In the genomic region with DNA sequence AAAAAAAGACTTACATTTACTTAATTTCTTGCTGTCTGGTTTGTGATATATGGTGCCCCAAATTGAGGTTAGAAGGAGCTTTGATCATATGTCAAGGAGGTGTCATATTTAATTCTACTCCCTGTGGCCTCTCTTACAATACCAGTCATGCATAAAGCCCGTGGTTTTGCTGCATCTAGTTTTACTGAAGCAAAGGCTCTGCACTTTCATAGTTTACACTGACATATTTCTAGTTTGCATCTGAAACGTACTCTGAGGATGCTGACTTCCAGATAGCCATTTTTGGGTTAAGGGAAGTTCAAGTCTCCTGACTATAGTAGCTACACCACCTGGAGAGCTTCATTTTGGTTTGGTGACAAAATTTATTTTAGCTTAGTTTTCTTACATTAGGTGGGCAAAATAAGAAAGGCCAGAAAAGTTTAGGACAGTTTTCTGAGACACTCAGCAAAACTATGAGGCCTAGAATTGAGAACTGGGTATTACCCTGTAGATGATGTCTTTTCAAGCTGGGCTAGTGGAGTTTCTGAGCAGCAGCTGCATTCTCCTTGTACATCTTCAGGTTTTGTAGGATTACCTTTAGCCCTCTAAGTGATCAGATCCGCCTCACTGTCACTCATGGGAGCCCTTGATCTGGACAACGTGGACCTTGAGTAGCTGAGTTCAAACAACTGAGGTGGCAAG, we compare ENCODE assay signal across 8 cellular contexts.
DNase-seq lines count a peak whose midpoint lies in the region; ATAC-seq lines count a peak whose summit lies in the region.
"Not testable (repeated sequence)": the region's sequence is repeated elsewhere in the genome, so short reads cannot be mapped to it uniquely, and the experiment has no call there.

No MANE protein-coding gene starts in this region.

- not testable (repeated sequence) for DNase-seq in central memory CD8-positive, alpha-beta T cell (ENCODE audit: low spot score in 2 of 2); stimulated activated naive CD8-positive, alpha-beta T cell treated with anti-CD3 and anti-CD28 coated beads, Interleukin-15, Interleukin-2, amounts not matched to agents 100 U/mL and 50 U/mL, for 24 hours

- ATAC-seq in GM18517 (IDR thresholded peaks at IDR 0.05; ENCODE audit: unreplicated experiment) (peak; percentile 87), GM19438 (IDR thresholded peaks at IDR 0.05; ENCODE audit: low read depth, unreplicated experiment) (peak; percentile 76), GM21786 (IDR thresholded peaks at IDR 0.05; ENCODE audit: unreplicated experiment) (peak; percentile 90), HG03039 (IDR thresholded peaks at IDR 0.05; ENCODE audit: unreplicated experiment) (peak; percentile 50), HG03558 (IDR thresholded peaks at IDR 0.05; ENCODE audit: extremely low read depth, unreplicated experiment) (peak; percentile 56), SK-N-SH treated with all-trans-retinoic acid at 6 μM for 48 hours (peak; percentile 59)
- peak; percentile 40 for ATAC-seq in central memory CD8-positive, alpha-beta T cell (replicated peaks; ENCODE audit: extremely low read depth, poor library complexity, severe bottlenecking)
- peak; percentile 81 for ATAC-seq in stimulated activated naive CD8-positive, alpha-beta T cell treated with anti-CD3 and anti-CD28 coated beads, Interleukin-15, Interleukin-2, amounts not matched to agents 100 U/mL and 50 U/mL, for 24 hours

- H3K27ac Mint-ChIP-seq in central memory CD8-positive, alpha-beta T cell (ENCODE audit: low read depth) = not testable (repeated sequence)

- not testable (repeated sequence) for H3K4me1 Mint-ChIP-seq in central memory CD8-positive, alpha-beta T cell

- H3K27me3 Mint-ChIP-seq in central memory CD8-positive, alpha-beta T cell = not testable (repeated sequence)

- H3K9me3 Mint-ChIP-seq in central memory CD8-positive, alpha-beta T cell = not testable (repeated sequence)

- H3K4me3 Mint-ChIP-seq in central memory CD8-positive, alpha-beta T cell = not testable (repeated sequence)

- H3K36me3 Mint-ChIP-seq in central memory CD8-positive, alpha-beta T cell (ENCODE audit: insufficient read depth) = not testable (repeated sequence)

Comparison
In these comparisons a context has a peak if more than half of its experiments do, and no peak if none do; other contexts are left out.
1. ATAC-seq: peak in every context shown above with its lines; median percentile 90 in GM21786; 87 in GM18517; 81 in stimulated activated naive CD8-positive, alpha-beta T cell treated with anti-CD3 and anti-CD28 coated beads, Interleukin-15, Interleukin-2, amounts not matched to agents 100 U/mL and 50 U/mL, for 24 hours; 76 in GM19438; 59 in SK-N-SH treated with all-trans-retinoic acid at 6 μM for 48 hours; 56 in HG03558; 50 in HG03039; 40 in central memory CD8-positive, alpha-beta T cell.